8 cellular contexts compared by ENCODE assay signal in genomic region chr3:143951351-143951971, GRCh38. TPM values are rescaled to one million over a fixed set of nuclear protein-coding genes. Genes with fewer than 3 reads are reported as not detected.
A peak's percentile ranks its signal among the peaks of the same experiment; 100 is the strongest.
DNase-seq lines count a peak whose midpoint lies in the region; ATAC-seq and TF ChIP-seq lines count a peak whose summit lies in the region.

No MANE protein-coding gene starts in this region.

- H3K4me1 ChIP-seq in heart right ventricle (no peaks in the 10 kb centered on the region), Karpas-422 (ENCODE audit: low read length) (no peaks in the 10 kb centered on the region)

- no peak overlapping the region for H3K9ac ChIP-seq in Karpas-422 (ENCODE audit: low read length)

- H3K4me3 ChIP-seq in heart right ventricle (no peak overlapping the region), Karpas-422 (ENCODE audit: low read length) (no peak overlapping the region)

- WGBS in heart right ventricle, 2 donors, result 94 to 98% methylated on average over 1 of the region's 1 CpG

- CTCF ChIA-PET in activated CD4-positive, alpha-beta memory T cell treated with anti-CD3 and anti-CD28 coated beads, Interleukin-2, amount 10 ng/mL, durations not matched to agents 7 days and 5 days (lab: Charles Lee), result interaction anchor here (0.9 to 1.5 kb wide), 6 partner anchors 13 to 175 kb away, joined by 3 to 4 read pairs (median 3); no protein-coding TSS in a partner anchor

- no peaks in the 10 kb centered on the region for H3K79me2 ChIP-seq in Karpas-422 (ENCODE audit: low read length)

- H3K4me2 ChIP-seq in Karpas-422 (ENCODE audit: low read depth, low read length, poor library complexity, severe bottlenecking), result no peak overlapping the region

- H3K27ac ChIP-seq in heart right ventricle (no peak overlapping the region), Karpas-422 (ENCODE audit: low read length) (no peak overlapping the region)

- H3K4me1 Mint-ChIP-seq in activated CD4-positive, alpha-beta memory T cell treated with anti-CD3 and anti-CD28 coated beads, Interleukin-2, amount 10 ng/mL, durations not matched to agents 7 days and 5 days, result peaks cover 1% of the 10 kb centered on the region

- H3K36me3 Mint-ChIP-seq in activated CD4-positive, alpha-beta memory T cell treated with anti-CD3 and anti-CD28 coated beads, Interleukin-2, amount 10 ng/mL, durations not matched to agents 7 days and 5 days (ENCODE audit: low read depth), result no peaks in the 10 kb centered on the region

- H3K27ac Mint-ChIP-seq in activated CD4-positive, alpha-beta memory T cell treated with anti-CD3 and anti-CD28 coated beads, Interleukin-2, amount 10 ng/mL, durations not matched to agents 7 days and 5 days, result no peak overlapping the region

- peak; percentile 28 to 74 (median 62) for TF ChIP-seq CTCF in heart right ventricle (IDR thresholded peaks at IDR 0.05)

- intact Hi-C loops in heart right ventricle (cut with DNase I) (loop anchor here in 6 of 10 donors (2.0 to 10.0 kb wide), 4 partner anchors 174 to 179 kb away; no protein-coding TSS in a partner anchor), left cardiac atrium (cut with DNase I) (loop anchor here in 1 of 2 donors (10.0 kb wide), 1 partner anchor 177 kb away; no protein-coding TSS in a partner anchor)

- no peak overlapping the region for H3K4me3 Mint-ChIP-seq in activated CD4-positive, alpha-beta memory T cell treated with anti-CD3 and anti-CD28 coated beads, Interleukin-2, amount 10 ng/mL, durations not matched to agents 7 days and 5 days

- peaks cover 12% of the 10 kb centered on the region for H3K27me3 Mint-ChIP-seq in activated CD4-positive, alpha-beta memory T cell treated with anti-CD3 and anti-CD28 coated beads, Interleukin-2, amount 10 ng/mL, durations not matched to agents 7 days and 5 days

- no peak for DNase-seq in heart right ventricle
- no peak for DNase-seq in left cardiac atrium
- peak; percentile 74 for DNase-seq in Karpas-422
- DNase-seq in activated CD4-positive, alpha-beta memory T cell treated with anti-CD3 and anti-CD28 coated beads, Interleukin-2, amount 10 ng/mL, durations not matched to agents 7 days and 5 days, result peak; percentile 33
- peak; percentile 44 for DNase-seq in globus pallidus (ENCODE audit: low spot score)
- peak; percentile 7 to 9 for DNase-seq in stimulated activated CD4-positive, alpha-beta T cell treated with anti-CD3 and anti-CD28 coated beads, Interleukin-2, amount 100 ng/mL, for 48 hours
- DNase-seq in middle frontal gyrus (ENCODE audit: extremely low spot score, low spot score), result no peak

- no peaks in the 10 kb centered on the region for H3K27me3 ChIP-seq in heart right ventricle
- no peaks in the 10 kb centered on the region for H3K27me3 ChIP-seq in Karpas-422 (ENCODE audit: low read length)

- POLR2A ChIA-PET in activated CD4-positive, alpha-beta memory T cell treated with anti-CD3 and anti-CD28 coated beads, Interleukin-2, amount 10 ng/mL, durations not matched to agents 7 days and 5 days (lab: Charles Lee), result no interaction called here

- no peak overlapping the region for H2AFZ ChIP-seq in Karpas-422 (ENCODE audit: low read length)

- no peaks in the 10 kb centered on the region for H4K20me1 ChIP-seq in Karpas-422 (ENCODE audit: insufficient read depth, low read depth, low read length)

- no peak for ATAC-seq in heart right ventricle
- no peak for ATAC-seq in left cardiac atrium
- peak; percentile 80 for ATAC-seq in GM21529 (IDR thresholded peaks at IDR 0.05; ENCODE audit: unreplicated experiment)

- H3K36me3 ChIP-seq in heart right ventricle (no peaks in the 10 kb centered on the region), Karpas-422 (ENCODE audit: insufficient read depth, low read length) (no peaks in the 10 kb centered on the region)

- no peaks in the 10 kb centered on the region for H3K9me2 ChIP-seq in Karpas-422 (replicated peaks; ENCODE audit: insufficient read depth, low read length)

- no peaks in the 10 kb centered on the region for H3K9me3 ChIP-seq in heart right ventricle
- H3K9me3 ChIP-seq in Karpas-422 (ENCODE audit: low read length), result no peaks in the 10 kb centered on the region

- no peaks in the 10 kb centered on the region for H3K9me3 Mint-ChIP-seq in activated CD4-positive, alpha-beta memory T cell treated with anti-CD3 and anti-CD28 coated beads, Interleukin-2, amount 10 ng/mL, durations not matched to agents 7 days and 5 days

RNA-seq across cellular contexts. Expression of gene DIPK2A, which starts 20.2 kb away (rescaled TPM):
- total RNA-seq in heart right ventricle (10 to 100 TPM in 2 of 10 donors, 1 to 10 TPM in 8; 5.2 to 15.0 (median 7.8) TPM), left cardiac atrium (10 to 100 TPM; 10.4 to 12.3 TPM)
- polyA plus RNA-seq in heart right ventricle, result 1 to 10 TPM; 2.9 to 3.4 TPM
- total RNA-seq in Karpas-422 (2014; rRNA removed; shearing (Covaris generic); ENCODE audit: low replicate concordance), result 41.9 and 51.6 TPM in 2 replicates
- total RNA-seq in activated CD4-positive, alpha-beta memory T cell treated with anti-CD3 and anti-CD28 coated beads, Interleukin-2, amount 10 ng/mL, durations not matched to agents 7 days and 5 days, result 10 to 100 TPM; 20.6 to 21.4 TPM

Comparison
In these comparisons a context has a peak if more than half of its experiments do, and no peak if none do; other contexts are left out.
1. DNase-seq: peak in Karpas-422 (single experiment), activated CD4-positive, alpha-beta memory T cell treated with anti-CD3 and anti-CD28 coated beads, Interleukin-2, amount 10 ng/mL, durations not matched to agents 7 days and 5 days (single experiment), globus pallidus (single experiment) and stimulated activated CD4-positive, alpha-beta T cell treated with anti-CD3 and anti-CD28 coated beads, Interleukin-2, amount 100 ng/mL, for 48 hours (2 of 2); none in heart right ventricle (0 of 2), left cardiac atrium (single experiment) and middle frontal gyrus (single experiment).